Comparison of ENCODE assay signal across 8 cellular contexts in the genomic region with DNA sequence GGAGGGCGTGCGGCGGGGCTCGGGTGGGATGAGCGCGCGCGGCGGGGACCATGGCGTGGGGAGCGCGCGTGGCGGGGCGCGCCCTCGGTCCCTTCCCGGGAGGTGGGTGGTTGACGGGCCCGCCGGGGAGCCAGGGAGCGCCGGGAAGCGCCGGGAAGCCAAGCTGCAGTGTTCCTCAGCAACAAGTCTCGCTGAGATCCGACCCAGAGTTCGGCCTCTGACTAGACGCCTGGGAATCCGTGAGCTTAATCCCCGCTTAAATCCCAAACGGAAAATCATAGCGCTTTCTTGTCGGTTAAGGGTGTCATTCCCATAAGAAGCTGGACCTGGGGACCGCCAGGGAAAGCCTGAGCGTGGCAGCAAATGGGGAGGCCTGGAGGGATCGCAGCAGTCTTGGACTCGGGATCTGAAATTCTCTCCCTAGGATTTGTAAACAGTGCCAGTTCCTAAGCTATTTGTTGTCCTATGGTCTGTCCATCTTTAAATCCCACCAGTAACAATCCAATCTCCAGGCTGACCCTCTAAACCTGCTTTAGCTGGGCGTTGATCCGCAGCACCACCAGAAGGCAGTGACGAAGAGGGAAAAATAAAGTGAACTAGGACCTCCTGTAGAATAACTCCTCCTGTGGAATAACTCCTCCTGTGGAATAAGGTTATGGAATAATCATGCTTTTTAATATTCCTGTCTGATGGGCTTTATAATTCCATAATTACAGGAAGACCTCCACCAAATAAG. TPM values are rescaled to one million over a fixed set of nuclear protein-coding genes. Genes with fewer than 3 reads are reported as not detected.
A peak's percentile ranks its signal among the peaks of the same experiment; 100 is the strongest.
DNase-seq lines count a peak whose midpoint lies in the region; ATAC-seq and TF ChIP-seq lines count a peak whose summit lies in the region.

No MANE protein-coding gene starts in this region.

- peaks cover 5% of the 10 kb centered on the region for H3K27me3 ChIP-seq in CD4-positive, alpha-beta T cell (ENCODE audit: control insufficient read depth, insufficient read depth, low read length)
- H3K27me3 ChIP-seq in brain microvascular endothelial cell (replicated peaks) = no peaks in the 10 kb centered on the region

- no peaks in the 10 kb centered on the region for H3K36me3 Mint-ChIP-seq in CD4-positive, alpha-beta T cell (ENCODE audit: low read depth)

- H3K4me3 ChIP-seq in brain microvascular endothelial cell (ENCODE audit: low read depth, low read length) = peak overlapping the region; percentile 82

- TF ChIP-seq CTCF in CD4-positive, alpha-beta T cell (IDR thresholded peaks at IDR 0.05) = no peak
- TF ChIP-seq CTCF in brain microvascular endothelial cell (IDR thresholded peaks at IDR 0.05; ENCODE audit: low read depth, low read length, missing control alignments) = peak; percentile 32

- H3K27me3 Mint-ChIP-seq in CD4-positive, alpha-beta T cell = peaks cover 3% of the 10 kb centered on the region

- no peak for DNase-seq in CD4-positive, alpha-beta T cell
- DNase-seq in NCI-H460 (ENCODE audit: extremely low read depth, low read depth) (peak; percentile 29), brain microvascular endothelial cell (peak; percentile 41), iris pigment epithelial cell (ENCODE audit: low read depth) (peak; percentile 77), smooth muscle cell of the brain vasculature (ENCODE audit: low read depth, low spot score) (peak; percentile 17), T-helper 9 cell (no peak)

- H3K27ac ChIP-seq in CD4-positive, alpha-beta T cell (ENCODE audit: low read depth, low read length) = no peak overlapping the region
- H3K27ac ChIP-seq in brain microvascular endothelial cell = peak overlapping the region; percentile 22

- CTCF ChIA-PET in CD4-positive, alpha-beta T cell (lab: Charles Lee) = no interaction called here

- no peaks in the 10 kb centered on the region for H3K9me3 Mint-ChIP-seq in CD4-positive, alpha-beta T cell

- in situ Hi-C loops in brain microvascular endothelial cell (cut with HindIII; ENCODE audit: low pct_ligation_motif_present, low sequenced_read_pairs) = no loop called here

- peaks cover 22% of the 10 kb centered on the region for H3K4me1 Mint-ChIP-seq in CD4-positive, alpha-beta T cell (ENCODE audit: low read depth)

- H3K9me3 ChIP-seq in CD4-positive, alpha-beta T cell (ENCODE audit: control insufficient read depth, low read length) = no peaks in the 10 kb centered on the region

- POLR2A ChIA-PET in CD4-positive, alpha-beta T cell (lab: Charles Lee) = no interaction called here

- peak overlapping the region; percentile 87 for H3K4me3 Mint-ChIP-seq in CD4-positive, alpha-beta T cell

- no peaks in the 10 kb centered on the region for H3K36me3 ChIP-seq in brain microvascular endothelial cell (replicated peaks)

- intact Hi-C loops in CD4-positive, alpha-beta T cell (cut with DNase I, micrococcal nuclease) = loop anchor here (2.0 to 5.0 kb wide), 4 partner anchors 48 to 248 kb away; a partner anchor contains a TSS

- no peak overlapping the region for H3K27ac Mint-ChIP-seq in CD4-positive, alpha-beta T cell

- ATAC-seq in CD4-positive, alpha-beta T cell (ENCODE audit: poor library complexity) = no peak
- ATAC-seq in GM21390 (IDR thresholded peaks at IDR 0.05; ENCODE audit: unreplicated experiment) (peak; percentile 5), HG03039 (IDR thresholded peaks at IDR 0.05; ENCODE audit: unreplicated experiment) (no peak)

RNA-seq across cellular contexts. Expression of a gene that starts 0.6 kb away (rescaled TPM):
- total RNA-seq in CD4-positive, alpha-beta T cell = 1 to 10 TPM; 2.6 to 2.7 TPM
- total RNA-seq in NCI-H460 (2014; rRNA removed; shearing (Covaris generic)) = 37.8 and 40.2 TPM in 2 replicates
- polyA plus RNA-seq in NCI-H460 (2014; cell fraction: nucleus; rRNA removed) = 21.2 and 147 TPM in 2 replicates

Comparison
In these comparisons a context has a peak if more than half of its experiments do, and no peak if none do; other contexts are left out.
1. DNase-seq: peak in NCI-H460 (single experiment), brain microvascular endothelial cell (single experiment), iris pigment epithelial cell (single experiment) and smooth muscle cell of the brain vasculature (single experiment); none in CD4-positive, alpha-beta T cell (0 of 10) and T-helper 9 cell (single experiment).
2. RNA of a gene that starts 0.6 kb away (total RNA-seq): 37.8 to 40.2 TPM in NCI-H460; 2.6 to 2.7 TPM in CD4-positive, alpha-beta T cell; every median in the first group is over 10 times any median in the second.